In the genomic region with DNA sequence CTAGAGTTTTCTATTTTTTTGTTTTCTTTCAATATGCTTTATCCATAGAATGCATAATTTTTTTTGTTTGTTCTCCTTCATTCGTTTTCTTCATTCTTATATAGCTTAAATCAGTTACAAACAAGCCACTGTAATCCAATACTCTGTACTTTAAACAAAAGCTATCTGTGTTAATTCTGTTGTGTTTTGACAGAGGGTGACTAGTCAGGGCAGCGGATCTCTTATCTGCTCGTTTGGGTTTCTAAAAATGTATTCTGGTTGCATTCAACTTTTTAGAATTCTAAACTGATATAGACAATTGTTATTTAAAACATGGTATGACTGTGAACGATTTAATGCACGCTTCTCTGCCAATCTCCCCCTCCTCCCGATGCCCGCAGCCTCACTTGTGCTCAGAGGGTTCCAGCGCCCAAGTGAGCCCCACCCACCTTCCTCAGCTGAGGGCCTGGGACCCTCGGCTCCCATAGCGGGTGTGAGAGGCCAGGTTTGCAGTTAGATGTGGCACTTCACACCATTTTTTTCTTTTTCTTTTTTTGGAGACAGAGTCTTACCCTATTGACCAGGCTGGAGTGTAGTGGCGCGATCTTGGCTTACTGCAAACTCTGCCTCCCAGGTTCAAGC, we compare ENCODE assay signal across 15 cellular contexts. TPM values are rescaled to one million over a fixed set of nuclear protein-coding genes. Genes with fewer than 3 reads are reported as not detected.
DNase-seq lines count a peak whose midpoint lies in the region; ATAC-seq lines count a peak whose summit lies in the region.
"Had no signal": no experiment of that assay in that cellular context is flagged by ENCODE, and none has a peak within 500 bp of the region (broad histone marks: within the 10 kb centered on the region; RNA-seq: fewer than 3 reads in every experiment).

No MANE protein-coding gene starts in this region.

- no peak for ATAC-seq in stimulated activated naive CD8-positive, alpha-beta T cell treated with anti-CD3 and anti-CD28 coated beads, Interleukin-15, Interleukin-2, amounts not matched to agents 100 U/mL and 50 U/mL, for 24 hours
- ATAC-seq in activated T-helper 17 cell treated with anti-CD3 and anti-CD28 coated beads, Interleukin-2, amount 50 U/mL, for 72 hours (replicated peaks): no peak
- ATAC-seq in naive B cell (ENCODE audit: low read depth in 2 of 2) (no peak), HG03354 (IDR thresholded peaks at IDR 0.05; ENCODE audit: poor library complexity, severe bottlenecking, unreplicated experiment) (no peak)

- H3K36me3 Mint-ChIP-seq in stimulated activated naive CD8-positive, alpha-beta T cell treated with anti-CD3 and anti-CD28 coated beads, Interleukin-15, Interleukin-2, amounts not matched to agents 100 ng/mL and 50 ng/mL, for 24 hours (ENCODE audit: low read depth): peaks cover 30% of the 10 kb centered on the region
- peaks cover 77% of the 10 kb centered on the region for H3K36me3 Mint-ChIP-seq in activated T-helper 17 cell treated with anti-CD3 and anti-CD28 coated beads, Interleukin-2, amount 50 U/mL, for 72 hours (ENCODE audit: low read depth)
- H3K36me3 Mint-ChIP-seq in naive B cell: peaks cover 0 to 8% of the 10 kb centered on the region in 2 donors

- no peak overlapping the region for H3K27ac ChIP-seq in SJCRH30
- H3K27ac ChIP-seq: thyroid gland had no signal

- H3K27me3 ChIP-seq in SJCRH30: no peaks in the 10 kb centered on the region
- H3K27me3 ChIP-seq: MG63, thyroid gland had no signal

- no peaks in the 10 kb centered on the region for H3K9me3 ChIP-seq in SJCRH30 (replicated peaks)
- H3K9me3 ChIP-seq: MG63, thyroid gland had no signal

- peak overlapping the region; percentile 76 for H3K4me3 Mint-ChIP-seq in stimulated activated naive CD8-positive, alpha-beta T cell treated with anti-CD3 and anti-CD28 coated beads, Interleukin-15, Interleukin-2, amounts not matched to agents 100 ng/mL and 50 ng/mL, for 24 hours
- H3K4me3 Mint-ChIP-seq in activated T-helper 17 cell treated with anti-CD3 and anti-CD28 coated beads, Interleukin-2, amount 50 U/mL, for 72 hours: peak overlapping the region; percentile 72
- peak overlapping the region; percentile 6 to 88 (median 50) for H3K4me3 Mint-ChIP-seq in naive B cell

- H3K9me3 Mint-ChIP-seq in stimulated activated naive CD8-positive, alpha-beta T cell treated with anti-CD3 and anti-CD28 coated beads, Interleukin-15, Interleukin-2, amounts not matched to agents 100 ng/mL and 50 ng/mL, for 24 hours: no peaks in the 10 kb centered on the region
- no peaks in the 10 kb centered on the region for H3K9me3 Mint-ChIP-seq in activated T-helper 17 cell treated with anti-CD3 and anti-CD28 coated beads, Interleukin-2, amount 50 U/mL, for 72 hours
- H3K9me3 Mint-ChIP-seq in naive B cell: no peaks in the 10 kb centered on the region

- H3K4me1 Mint-ChIP-seq in stimulated activated naive CD8-positive, alpha-beta T cell treated with anti-CD3 and anti-CD28 coated beads, Interleukin-15, Interleukin-2, amounts not matched to agents 100 ng/mL and 50 ng/mL, for 24 hours (ENCODE audit: low read depth): peaks cover 98% of the 10 kb centered on the region
- H3K4me1 Mint-ChIP-seq in activated T-helper 17 cell treated with anti-CD3 and anti-CD28 coated beads, Interleukin-2, amount 50 U/mL, for 72 hours: peaks cover 59% of the 10 kb centered on the region
- H3K4me1 Mint-ChIP-seq in naive B cell: peaks cover 63 to 98% (median 92%) of the 10 kb centered on the region in 3 donors

- H3K4me1 ChIP-seq in SJCRH30: no peaks in the 10 kb centered on the region; the same call in 1 of the 2 replicates

- peak overlapping the region; percentile 95 for H3K27ac Mint-ChIP-seq in stimulated activated naive CD8-positive, alpha-beta T cell treated with anti-CD3 and anti-CD28 coated beads, Interleukin-15, Interleukin-2, amounts not matched to agents 100 ng/mL and 50 ng/mL, for 24 hours
- peak overlapping the region; percentile 78 for H3K27ac Mint-ChIP-seq in activated T-helper 17 cell treated with anti-CD3 and anti-CD28 coated beads, Interleukin-2, amount 50 U/mL, for 72 hours
- H3K27ac Mint-ChIP-seq in naive B cell: peak overlapping the region; percentile 47 to 97 (median 90)

- no peak for DNase-seq in stimulated activated naive CD8-positive, alpha-beta T cell treated with anti-CD3 and anti-CD28 coated beads, Interleukin-15, Interleukin-2, amounts not matched to agents 100 U/mL and 50 U/mL, for 24 hours
- no peak for DNase-seq in naive B cell
- DNase-seq in SJCRH30: no peak
- no peak for DNase-seq in midbrain (lab: John Stamatoyannopoulos, UW)
- DNase-seq in effector CD8-positive, alpha-beta T cell (lab: John Stamatoyannopoulos, UW): no peak
- DNase-seq: DMS79; effector CD4-positive, alpha-beta T cell; mesenchymal stem cell; MG63; NCI-H2081; stimulated activated CD4-positive, alpha-beta T cell treated with anti-CD3 and anti-CD28 coated beads, Interleukin-12 subunit alpha, Interleukin-12 subunit beta, amount 100 ng/mL, for 4 hours; thyroid gland had no signal

- H3K4me3 ChIP-seq in SJCRH30: no peak overlapping the region
- H3K4me3 ChIP-seq: MG63, thyroid gland had no signal

- no peaks in the 10 kb centered on the region for H3K27me3 Mint-ChIP-seq in stimulated activated naive CD8-positive, alpha-beta T cell treated with anti-CD3 and anti-CD28 coated beads, Interleukin-15, Interleukin-2, amounts not matched to agents 100 ng/mL and 50 ng/mL, for 24 hours
- H3K27me3 Mint-ChIP-seq in activated T-helper 17 cell treated with anti-CD3 and anti-CD28 coated beads, Interleukin-2, amount 50 U/mL, for 72 hours: no peaks in the 10 kb centered on the region
- H3K27me3 Mint-ChIP-seq in naive B cell: no peaks in the 10 kb centered on the region

- peaks cover 2% of the 10 kb centered on the region; the same call in 1 of the 2 replicates for H3K36me3 ChIP-seq in SJCRH30
- H3K36me3 ChIP-seq: MG63, thyroid gland had no signal

RNA-seq across cellular contexts. Expression of gene NCK2, which starts 44.1 kb away (rescaled TPM):
- total RNA-seq in activated T-helper 17 cell treated with anti-CD3 and anti-CD28 coated beads, Interleukin-2, amount 50 U/mL, for 72 hours: 10 to 100 TPM; 75.4 to 85.4 TPM
- polyA plus RNA-seq in naive B cell (ENCODE audit: low read depth in 6 of 6): 100 to 1,000 TPM in 1 of 6 donors, 10 to 100 TPM in 5; 70.7 to 108 (median 76.7) TPM
- 50.5 and 51.9 TPM in 2 replicates for total RNA-seq in SJCRH30 (2014; rRNA removed; shearing (Covaris generic))
